Comparison of ENCODE assay signal across 1 cellular context in genomic region chr1:109090415-109091195, GRCh38.
TF ChIP-seq lines count a peak whose summit lies in the region.

TMEM167B (plus strand) TSS chr1:109090764; CDS start chr1:109090873, 109 bp downstream.

TF ChIP-seq in HEK293, 187 proteins besides CTCF, POLR2A, EP300 and RAD21 (continued from another document and continues in another):
- TF ChIP-seq ZNF398 (tag by site-specific recombination; IDR thresholded peaks at IDR 0.05): peak; percentile 40
- TF ChIP-seq MEIS1 (CRISPR knock-in tag; IDR thresholded peaks at IDR 0.05; ENCODE audit: borderline replicate concordance): no peak
- TF ChIP-seq ZSCAN23 (tag by site-specific recombination; IDR thresholded peaks at IDR 0.05): 0 out of 2 replicates have a peak, but pooled peaks have one; percentile 58
- TF ChIP-seq OSR2 (tag by site-specific recombination; IDR thresholded peaks at IDR 0.05): no peak; the same call in 1 of the 2 replicates
- no peak for TF ChIP-seq ZNF132 (tag by site-specific recombination; IDR thresholded peaks at IDR 0.05; ENCODE audit: borderline replicate concordance)
- no peak for TF ChIP-seq HOXA7 (CRISPR knock-in tag; IDR thresholded peaks at IDR 0.05; ENCODE audit: borderline replicate concordance)
- TF ChIP-seq HOXD13 (CRISPR knock-in tag; IDR thresholded peaks at IDR 0.05; ENCODE audit: borderline replicate concordance): no peak
- peak; percentile 93; the same call in 1 of the 2 replicates for TF ChIP-seq KLF8 (tag by site-specific recombination; IDR thresholded peaks at IDR 0.05)
- TF ChIP-seq ZNF629 (tag by site-specific recombination; IDR thresholded peaks at IDR 0.05): peak; percentile 92
- TF ChIP-seq ZBTB8A (tag by site-specific recombination; IDR thresholded peaks at IDR 0.05): peak; percentile 60
- TF ChIP-seq ZFHX2 (tag by site-specific recombination; conservative IDR thresholded peaks at IDR 0.05): peak; percentile 43; the same call in 1 of the 2 replicates
- no peak for TF ChIP-seq ZNF155 (tag by site-specific recombination; IDR thresholded peaks at IDR 0.05)
- TF ChIP-seq ZNF302 (tag by site-specific recombination; IDR thresholded peaks at IDR 0.05; ENCODE audit: low read depth): no peak
- no peak for TF ChIP-seq ZNF510 (tag by site-specific recombination; IDR thresholded peaks at IDR 0.05; ENCODE audit: insufficient replicate concordance)
- TF ChIP-seq KLF16 (tag by site-specific recombination; IDR thresholded peaks at IDR 0.05): peak; percentile 97
- TF ChIP-seq ZNF548 (tag by site-specific recombination; IDR thresholded peaks at IDR 0.05): no peak
- no peak for TF ChIP-seq ZNF138 (tag by site-specific recombination; IDR thresholded peaks at IDR 0.05; ENCODE audit: borderline replicate concordance)
- TF ChIP-seq ZNF248 (tag by site-specific recombination; IDR thresholded peaks at IDR 0.05): no peak
- TF ChIP-seq ZNF169 (tag by site-specific recombination; IDR thresholded peaks at IDR 0.05): no peak; the same call in 1 of the 2 replicates
- peak; percentile 94 for TF ChIP-seq ZNF660 (tag by site-specific recombination; IDR thresholded peaks at IDR 0.05)
- peak; percentile 82 for TF ChIP-seq PRDM10 (tag by site-specific recombination; IDR thresholded peaks at IDR 0.05)
- no peak for TF ChIP-seq ZNF184 (tag by site-specific recombination; IDR thresholded peaks at IDR 0.05)
- no peak for TF ChIP-seq ZNF114 (tag by site-specific recombination; IDR thresholded peaks at IDR 0.05)
- TF ChIP-seq TCF7L2 (IDR thresholded peaks at IDR 0.05; ENCODE audit: borderline replicate concordance, low read depth, low read length): no peak
- TF ChIP-seq ZNF785 (tag by site-specific recombination; IDR thresholded peaks at IDR 0.05): no peak
- no peak for TF ChIP-seq ZNF596 (tag by site-specific recombination; IDR thresholded peaks at IDR 0.05)
- TF ChIP-seq YY2 (tag by site-specific recombination; IDR thresholded peaks at IDR 0.05): peak; percentile 71
- TF ChIP-seq ZNF664 (tag by site-specific recombination; IDR thresholded peaks at IDR 0.05): no peak
- TF ChIP-seq ZNF621 (tag by site-specific recombination; IDR thresholded peaks at IDR 0.05): no peak
- no peak for TF ChIP-seq ZNF768 (tag by site-specific recombination; IDR thresholded peaks at IDR 0.05)
- TF ChIP-seq ZNF473 (tag by site-specific recombination; IDR thresholded peaks at IDR 0.05): no peak
- no peak for TF ChIP-seq ZNF529 (tag by site-specific recombination; IDR thresholded peaks at IDR 0.05; ENCODE audit: insufficient replicate concordance)
- no peak for TF ChIP-seq ELK4 (IDR thresholded peaks at IDR 0.05; ENCODE audit: borderline replicate concordance, low read depth, low read length)
- peak; percentile 71 for TF ChIP-seq ZBTB48 (tag by site-specific recombination; IDR thresholded peaks at IDR 0.05)
- TF ChIP-seq SP2 (tag by site-specific recombination; IDR thresholded peaks at IDR 0.05): peak; percentile 73
- TF ChIP-seq ZNF350 (tag by site-specific recombination; IDR thresholded peaks at IDR 0.05): no peak
- peak; percentile 82; the same call in 1 of the 2 replicates for TF ChIP-seq OVOL3 (tag by site-specific recombination; IDR thresholded peaks at IDR 0.05)
- no peak for TF ChIP-seq ZNF214 (tag by site-specific recombination; IDR thresholded peaks at IDR 0.05; ENCODE audit: borderline replicate concordance)
- TF ChIP-seq ZNF362 (tag by site-specific recombination; IDR thresholded peaks at IDR 0.05): no peak
- no peak for TF ChIP-seq ZNF280C (tag by site-specific recombination; IDR thresholded peaks at IDR 0.05)
- TF ChIP-seq ZBTB11 (tag by site-specific recombination; conservative IDR thresholded peaks at IDR 0.05; ENCODE audit: low read depth): peak; percentile 69; the same call in 1 of the 2 replicates
- no peak for TF ChIP-seq ZNF148 (tag by site-specific recombination; IDR thresholded peaks at IDR 0.05; ENCODE audit: borderline replicate concordance)
- peak; percentile 80; the same call in 1 of the 2 replicates for TF ChIP-seq ZSCAN30 (tag by site-specific recombination; IDR thresholded peaks at IDR 0.05)
- TF ChIP-seq YY1 (tag by site-specific recombination; IDR thresholded peaks at IDR 0.05): peak; percentile 74
- TF ChIP-seq ZEB2 (tag by site-specific recombination; IDR thresholded peaks at IDR 0.05): peak; percentile 79
- no peak for TF ChIP-seq SALL2 (tag by site-specific recombination; IDR thresholded peaks at IDR 0.05; ENCODE audit: borderline replicate concordance)
- peak; percentile 85 for TF ChIP-seq ZNF692 (tag by site-specific recombination; IDR thresholded peaks at IDR 0.05)
- no peak for TF ChIP-seq ZNF16 (tag by site-specific recombination; IDR thresholded peaks at IDR 0.05; ENCODE audit: low read depth)
- TF ChIP-seq EGR2 (tag by site-specific recombination; IDR thresholded peaks at IDR 0.05; ENCODE audit: low read depth): 0 out of 2 replicates have a peak, but pooled peaks have one; percentile 15
- TF ChIP-seq GLIS1 (tag by site-specific recombination; IDR thresholded peaks at IDR 0.05): peak; percentile 75
